Comparison of ENCODE assay signal across 15 cellular contexts in genomic region chr12:65019696-65020095, GRCh38.
DNase-seq lines count a peak whose midpoint lies in the region; TF ChIP-seq lines count a peak whose summit lies in the region.
"Had no signal": no experiment of that assay in that cellular context is flagged by ENCODE, and none has a peak within 500 bp of the region (broad histone marks: within the 10 kb centered on the region; RNA-seq: fewer than 3 reads in every experiment).

No MANE protein-coding gene starts in this region.

- TF ChIP-seq CTCF in mesothelial cell of epicardium (IDR thresholded peaks at IDR 0.05; ENCODE audit: unreplicated experiment): no peak

- H3K4me1 Mint-ChIP-seq in mesothelial cell of epicardium: peaks cover 5% of the 10 kb centered on the region
- H3K4me1 Mint-ChIP-seq: CD14-positive monocyte had no signal

- H3K27me3 Mint-ChIP-seq in mesothelial cell of epicardium (ENCODE audit: low read depth): peaks cover 52% of the 10 kb centered on the region

- H3K4me3 Mint-ChIP-seq in mesothelial cell of epicardium: no peak overlapping the region
- H3K4me3 Mint-ChIP-seq: CD14-positive monocyte; CD8-positive, alpha-beta T cell; H9 had no signal

- H3K9me3 Mint-ChIP-seq in mesothelial cell of epicardium: peaks cover 6% of the 10 kb centered on the region
- H3K9me3 Mint-ChIP-seq: CD8-positive, alpha-beta T cell had no signal

- peak; percentile 27 for DNase-seq in NCI-H82 (lab: John Stamatoyannopoulos, UW)
- no peak for DNase-seq in NCI-H82 treated with DMSO at 0.1 percent for 48 hours (lab: John Stamatoyannopoulos, UW; ENCODE audit: unreplicated experiment)
- peak; percentile 34 for DNase-seq in NCI-H2029 (lab: John Stamatoyannopoulos, UW)
- peak; percentile 12 for DNase-seq in mucosa of gallbladder (ENCODE audit: low spot score)
- DNase-seq in mesothelial cell of epicardium (ENCODE audit: low spot score in 2 of 2, unreplicated experiment in 2 of 2): no peak
- DNase-seq in DMS153 treated with DMSO at 0.1 percent for 48 hours (lab: John Stamatoyannopoulos, UW; ENCODE audit: unreplicated experiment): no peak
- DNase-seq in HUDEP-2 (lab: John Stamatoyannopoulos, UW; ENCODE audit: unreplicated experiment in 76 of 76): no peak
- DNase-seq: CD8-positive, alpha-beta T cell; COR-L47; DMS153; DND-41; GDM1; GOT3; H9 had no signal

- peaks cover 2% of the 10 kb centered on the region for H3K36me3 Mint-ChIP-seq in mesothelial cell of epicardium
- H3K36me3 Mint-ChIP-seq: CD14-positive monocyte; CD8-positive, alpha-beta T cell had no signal

- H3K27ac Mint-ChIP-seq in mesothelial cell of epicardium: no peak overlapping the region
- H3K27ac Mint-ChIP-seq: CD14-positive monocyte; CD8-positive, alpha-beta T cell; H9 had no signal

Comparison
In these comparisons a context has a peak if more than half of its experiments do, and no peak if none do; other contexts are left out.
1. DNase-seq: peak in NCI-H82 (single experiment), NCI-H2029 (single experiment) and mucosa of gallbladder (single experiment); none in NCI-H82 treated with DMSO at 0.1 percent for 48 hours (single experiment), mesothelial cell of epicardium (0 of 2), DMS153 treated with DMSO at 0.1 percent for 48 hours (single experiment) and HUDEP-2 (0 of 76).